ENCODE assay signal across 15 cellular contexts in the genomic region with DNA sequence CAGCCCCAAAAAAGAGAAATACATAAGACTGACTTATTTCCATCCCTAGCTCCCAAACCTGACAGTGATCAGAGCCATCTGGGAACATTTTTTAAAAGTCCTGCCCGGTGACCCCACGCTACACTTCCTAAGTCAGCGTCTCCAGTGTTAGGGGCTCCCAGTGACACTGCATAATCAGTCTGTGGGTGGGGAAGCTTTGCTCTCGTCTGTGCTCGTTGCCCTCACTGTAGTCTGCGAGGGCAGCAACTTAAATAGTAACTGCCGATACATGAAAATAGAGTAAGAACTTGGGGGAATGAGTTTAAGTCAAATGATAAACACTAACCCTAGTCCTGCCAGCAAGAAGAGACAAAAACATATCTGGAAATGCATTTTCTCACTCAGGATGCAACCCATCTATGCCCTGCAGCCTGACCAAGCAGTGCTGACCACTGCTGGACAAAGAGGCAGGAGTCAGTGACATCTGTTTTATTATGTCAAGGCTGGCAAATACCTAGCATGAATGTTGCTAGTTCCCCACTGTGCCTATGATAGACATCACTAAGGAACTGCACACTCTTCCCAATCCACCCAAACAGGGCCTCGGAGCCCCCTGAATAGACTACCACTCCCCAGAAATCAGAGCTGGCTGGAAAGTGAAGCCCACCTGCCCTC. TPM values are rescaled to one million over a fixed set of nuclear protein-coding genes. Genes with fewer than 3 reads are reported as not detected.
DNase-seq lines count a peak whose midpoint lies in the region; ATAC-seq and TF ChIP-seq lines count a peak whose summit lies in the region.
"Had no signal": no experiment of that assay in that cellular context is flagged by ENCODE, and none has a peak within 500 bp of the region (broad histone marks: within the 10 kb centered on the region; RNA-seq: fewer than 3 reads in every experiment).

No MANE protein-coding gene starts in this region.

- H3K4me1 Mint-ChIP-seq in chondrocyte (ENCODE audit: low read depth) (peaks cover 35% of the 10 kb centered on the region), neural crest cell (peaks cover 12% of the 10 kb centered on the region)
- H3K4me1 Mint-ChIP-seq in stimulated activated effector memory CD8-positive, alpha-beta T cell treated with anti-CD3 and anti-CD28 coated beads, Interleukin-12 subunit alpha, Interleukin-12 subunit beta, amount 100 ng/mL, for 72 hours: peaks cover 21% of the 10 kb centered on the region

- H3K27ac Mint-ChIP-seq in chondrocyte (ENCODE audit: unreplicated experiment): peak overlapping the region; percentile 37
- H3K27ac Mint-ChIP-seq in neural crest cell (ENCODE audit: unreplicated experiment): peak overlapping the region; percentile 79
- H3K27ac Mint-ChIP-seq in stimulated activated effector memory CD8-positive, alpha-beta T cell treated with anti-CD3 and anti-CD28 coated beads, Interleukin-12 subunit alpha, Interleukin-12 subunit beta, amount 100 ng/mL, for 72 hours: peak overlapping the region; percentile 40
- H3K27ac Mint-ChIP-seq: CD14-positive monocyte; CD8-positive, alpha-beta T cell had no signal

- ATAC-seq in stimulated activated effector memory CD8-positive, alpha-beta T cell treated with anti-CD3 and anti-CD28 coated beads, Interleukin-12 subunit alpha, Interleukin-12 subunit beta, amount 100 ng/mL, for 72 hours: no peak
- ATAC-seq in GM18498 (IDR thresholded peaks at IDR 0.05; ENCODE audit: unreplicated experiment): no peak
- ATAC-seq: CD8-positive, alpha-beta T cell had no signal

- TF ChIP-seq CTCF in chondrocyte (IDR thresholded peaks at IDR 0.05): no peak
- TF ChIP-seq CTCF in neural crest cell (conservative IDR thresholded peaks at IDR 0.05): no peak

- H3K9me3 Mint-ChIP-seq in chondrocyte (ENCODE audit: low read depth) (no peaks in the 10 kb centered on the region), neural crest cell (no peaks in the 10 kb centered on the region)
- H3K9me3 Mint-ChIP-seq in stimulated activated effector memory CD8-positive, alpha-beta T cell treated with anti-CD3 and anti-CD28 coated beads, Interleukin-12 subunit alpha, Interleukin-12 subunit beta, amount 100 ng/mL, for 72 hours: no peaks in the 10 kb centered on the region
- H3K9me3 Mint-ChIP-seq: CD14-positive monocyte; CD8-positive, alpha-beta T cell had no signal

- H3K4me3 Mint-ChIP-seq in chondrocyte (ENCODE audit: unreplicated experiment) (no peak overlapping the region), neural crest cell (no peak overlapping the region)
- H3K4me3 Mint-ChIP-seq in stimulated activated effector memory CD8-positive, alpha-beta T cell treated with anti-CD3 and anti-CD28 coated beads, Interleukin-12 subunit alpha, Interleukin-12 subunit beta, amount 100 ng/mL, for 72 hours: no peak overlapping the region
- H3K4me3 Mint-ChIP-seq: CD14-positive monocyte; CD8-positive, alpha-beta T cell had no signal

- H3K27me3 Mint-ChIP-seq in chondrocyte (ENCODE audit: low read depth) (no peaks in the 10 kb centered on the region), neural crest cell (ENCODE audit: low read depth) (no peaks in the 10 kb centered on the region)

- peak; percentile 8 for DNase-seq in LHCN-M2 (ENCODE audit: low read depth)
- DNase-seq in chondrocyte (ENCODE audit: low spot score): no peak
- no peak for DNase-seq in neural crest cell (ENCODE audit: low read depth, low spot score)
- DNase-seq in stimulated activated effector memory CD8-positive, alpha-beta T cell treated with anti-CD3 and anti-CD28 coated beads, Interleukin-12 subunit alpha, Interleukin-12 subunit beta, amount 100 ng/mL, for 72 hours (ENCODE audit: low spot score in 2 of 2): no peak
- DNase-seq in NCI-H345 (lab: John Stamatoyannopoulos, UW): no peak
- DNase-seq in C1 segment of cervical spinal cord (lab: John Stamatoyannopoulos, UW): no peak
- DNase-seq: BE2C; CD8-positive, alpha-beta T cell; COR-L47; DMS153; EL; GDM1; HCEC 1CT had no signal

- H3K36me3 Mint-ChIP-seq in chondrocyte (ENCODE audit: low read depth) (peaks cover 19% of the 10 kb centered on the region), neural crest cell (ENCODE audit: low read depth) (peaks cover 7% of the 10 kb centered on the region)
- peaks cover 61% of the 10 kb centered on the region for H3K36me3 Mint-ChIP-seq in stimulated activated effector memory CD8-positive, alpha-beta T cell treated with anti-CD3 and anti-CD28 coated beads, Interleukin-12 subunit alpha, Interleukin-12 subunit beta, amount 100 ng/mL, for 72 hours

RNA-seq across cellular contexts. Expression of a gene that starts 18.7 kb away (rescaled TPM):
- total RNA-seq in LHCN-M2 (2014; rRNA removed) (6.3 and 7.3 TPM in 2 replicates), chondrocyte (40.2 to 79.8 TPM (median 41.5 TPM) in 3 replicates), neural crest cell (19.7 and 23.0 TPM in 2 replicates)
- 8.8 TPM for polyA plus RNA-seq in LHCN-M2 (2012)
